ENCODE assay signal across 9 cellular contexts in genomic region chr9:22446950-22447606, GRCh38. TPM values are rescaled to one million over a fixed set of nuclear protein-coding genes. Genes with fewer than 3 reads are reported as not detected.
DNase-seq lines count a peak whose midpoint lies in the region; ATAC-seq and TF ChIP-seq lines count a peak whose summit lies in the region.
"Had no signal": no experiment of that assay in that cellular context is flagged by ENCODE, and none has a peak within 500 bp of the region (broad histone marks: within the 10 kb centered on the region; RNA-seq: fewer than 3 reads in every experiment).

No MANE protein-coding gene starts in this region.

- H3K4me3 ChIP-seq in A673 (ENCODE audit: low read depth, low read length, poor library complexity, severe bottlenecking) (peak overlapping the region; percentile 56), Panc1 (ENCODE audit: low read depth in 2 of 2, low read length in 2 of 2) (peak overlapping the region; percentile 51 to 56), brain microvascular endothelial cell (ENCODE audit: low read depth, low read length) (peak overlapping the region; percentile 72), iPS-18c (ENCODE audit: insufficient read depth, low read depth, low read length) (peak overlapping the region; percentile 74), sigmoid colon (peak overlapping the region; percentile 40 to 83 (median 64))

- no peaks in the 10 kb centered on the region for H3K4me1 ChIP-seq in A673 (ENCODE audit: insufficient read depth, low read length, poor library complexity, severe bottlenecking)
- H3K4me1 ChIP-seq in Panc1 (ENCODE audit: control insufficient read depth, insufficient read depth, low read length): no peaks in the 10 kb centered on the region
- peaks cover 0 to 18% (median 5%) of the 10 kb centered on the region in 4 donors for H3K4me1 ChIP-seq in sigmoid colon

- CTCF ChIA-PET in A673 (lab: Charles Lee): no interaction called here
- CTCF ChIA-PET in Panc1 (lab: Charles Lee): no interaction called here

- POLR2A ChIA-PET in A673 (lab: Charles Lee; ENCODE audit: low non-redundant PET): no interaction called here
- POLR2A ChIA-PET in Panc1 (lab: Charles Lee): no interaction called here

- intact Hi-C loops in A673 (cut with micrococcal nuclease; ENCODE audit: unreplicated experiment) (no loop called here), Panc1 (cut with micrococcal nuclease; ENCODE audit: unreplicated experiment) (no loop called here), sigmoid colon (cut with DNase I) (loop anchor here (10.0 kb wide), 1 partner anchor 202 kb away; no protein-coding TSS in a partner anchor)

- 0 to 1% methylated on average over 70 of the region's 70 CpGs for WGBS in sigmoid colon, 2 donors

- no peak; the same call in 1 of the 2 replicates for TF ChIP-seq CTCF in A673 (conservative IDR thresholded peaks at IDR 0.05; ENCODE audit: low read depth, low read length)
- TF ChIP-seq CTCF in Panc1 (IDR thresholded peaks at IDR 0.05): peak; percentile 45
- TF ChIP-seq CTCF in brain microvascular endothelial cell (IDR thresholded peaks at IDR 0.05; ENCODE audit: low read depth, low read length, missing control alignments): peak; percentile 26
- TF ChIP-seq CTCF in sigmoid colon (IDR thresholded peaks at IDR 0.05): no peak

- H3K27me3 ChIP-seq in A673 (replicated peaks; ENCODE audit: insufficient read depth, low read depth, low read length, poor library complexity) (no peaks in the 10 kb centered on the region), Panc1 (ENCODE audit: control insufficient read depth, insufficient read depth, low read length) (no peaks in the 10 kb centered on the region), brain microvascular endothelial cell (replicated peaks) (peaks cover 15% of the 10 kb centered on the region), sigmoid colon (no peaks in the 10 kb centered on the region)

- no peaks in the 10 kb centered on the region for H3K36me3 ChIP-seq in A673 (ENCODE audit: insufficient read depth, low read length, poor library complexity, severe bottlenecking)
- H3K36me3 ChIP-seq in Panc1 (ENCODE audit: control insufficient read depth, insufficient read depth, low read length): no peaks in the 10 kb centered on the region; the same call in 1 of the 2 replicates
- H3K36me3 ChIP-seq in brain microvascular endothelial cell (replicated peaks): no peaks in the 10 kb centered on the region
- H3K36me3 ChIP-seq in sigmoid colon: no peaks in the 10 kb centered on the region

- TF ChIP-seq POLR2A in sigmoid colon (IDR thresholded peaks at IDR 0.05): no peak

- BruUV-seq in A673 (replicated peaks; lab: Mats Ljungman, UMichigan) (no TSS peak), Panc1 (replicated peaks; lab: Mats Ljungman, UMichigan) (no TSS peak)

- no peak overlapping the region for H3K27ac ChIP-seq in A673 (ENCODE audit: low read depth, low read length, poor library complexity, severe bottlenecking)
- H3K27ac ChIP-seq in Panc1 (ENCODE audit: low read length): peak overlapping the region; percentile 70; the same call in 1 of the 2 replicates
- no peak overlapping the region for H3K27ac ChIP-seq in brain microvascular endothelial cell
- H3K27ac ChIP-seq in sigmoid colon: peak overlapping the region; percentile 83 to 92 (median 89)

- no peak for TF ChIP-seq EP300 in sigmoid colon (IDR thresholded peaks at IDR 0.05)

- peak; percentile 71 for ATAC-seq in GM18858 (IDR thresholded peaks at IDR 0.05; ENCODE audit: unreplicated experiment)
- ATAC-seq in HG03521 (IDR thresholded peaks at IDR 0.05; ENCODE audit: unreplicated experiment): peak; percentile 88
- ATAC-seq in Panc1: peak; percentile 89
- ATAC-seq in HG03097 (IDR thresholded peaks at IDR 0.05; ENCODE audit: low FRiP score, unreplicated experiment): no peak

- in situ Hi-C loops in Panc1 (cut with HindIII; ENCODE audit: low pct_unique_long_range_greater_than_20kb, low sequenced_read_pairs): no loop called here
- in situ Hi-C loops in brain microvascular endothelial cell (cut with HindIII; ENCODE audit: low pct_ligation_motif_present, low sequenced_read_pairs): no loop called here

- DNase-seq in A673 (ENCODE audit: low spot score) (peak; percentile 60), Panc1 (ENCODE audit: low read depth, low spot score) (no peak), brain microvascular endothelial cell (peak; percentile 24), sigmoid colon (peak; percentile 72)
- DNase-seq: natural killer cell had no signal

- H3K9me3 ChIP-seq in A673 (ENCODE audit: low read depth, low read length, poor library complexity, severe bottlenecking) (no peaks in the 10 kb centered on the region), Panc1 (ENCODE audit: control insufficient read depth, insufficient read depth, low read depth, low read length) (no peaks in the 10 kb centered on the region), iPS-18c (ENCODE audit: control insufficient read depth, insufficient read depth, low read length) (peaks cover 3% of the 10 kb centered on the region), sigmoid colon (no peaks in the 10 kb centered on the region)

RNA-seq across cellular contexts. Expression of gene DMRTA1, which starts 0.5 kb away (rescaled TPM):
- 0.41 and 0.61 TPM in 2 replicates for total RNA-seq in A673 (2021)
- 1.8 TPM for total RNA-seq in Panc1 (2021; ENCODE audit: unreplicated experiment)
- polyA plus RNA-seq in Panc1 (2012; ENCODE audit: insufficient read length): 0.45 TPM
- total RNA-seq in sigmoid colon: 1 to 10 TPM in 2 of 4 donors, under 1 TPM in 2; 0.83 to 2.1 (median 1.1) TPM
- under 1 TPM; 0.20 to 0.60 (median 0.46) TPM for polyA plus RNA-seq in sigmoid colon
- total RNA-seq: natural killer cell had no signal

Comparison
In these comparisons a context has a peak if more than half of its experiments do, and no peak if none do; other contexts are left out.
1. H3K27ac ChIP-seq: peak in Panc1 (single experiment) and sigmoid colon (4 of 4); none in A673 (single experiment) and brain microvascular endothelial cell (single experiment).
2. CTCF ChIP-seq: peak in Panc1 (single experiment) and brain microvascular endothelial cell (single experiment); none in A673 (single experiment) and sigmoid colon (0 of 4).
3. Peak in every context shown above with its lines, with median percentiles within 50 percentile points of each other: H3K4me3 ChIP-seq.